In genomic region chr4:146132445-146132844, GRCh38 we compare ENCODE assay signal across 8 cellular contexts. TPM values are rescaled to one million over a fixed set of nuclear protein-coding genes. Genes with fewer than 3 reads are reported as not detected.
A peak's percentile ranks its signal among the peaks of the same experiment; 100 is the strongest.
DNase-seq lines count a peak whose midpoint lies in the region; ATAC-seq lines count a peak whose summit lies in the region.

No MANE protein-coding gene starts in this region.

- no peak overlapping the region for H3K4me3 Mint-ChIP-seq in activated T-cell treated with anti-CD3 and anti-CD28 coated beads, Interleukin-2, amount 50 U/mL, for 4 hours

- intact Hi-C loops in posterior vena cava (cut with DNase I), result no loop called here

- no peaks in the 10 kb centered on the region for H3K9me3 Mint-ChIP-seq in activated T-cell treated with anti-CD3 and anti-CD28 coated beads, Interleukin-2, amount 50 U/mL, for 4 hours

- ATAC-seq in GM19035 (IDR thresholded peaks at IDR 0.05; ENCODE audit: unreplicated experiment) (peak; percentile 100), HG02970 (IDR thresholded peaks at IDR 0.05; ENCODE audit: low FRiP score, unreplicated experiment) (peak; percentile 85)
- peak; percentile 94 to 96 for ATAC-seq in activated T-cell treated with anti-CD3 and anti-CD28 coated beads, Interleukin-2, amount 50 U/mL, for 4 hours

- peaks cover 7% of the 10 kb centered on the region for H3K4me1 Mint-ChIP-seq in activated T-cell treated with anti-CD3 and anti-CD28 coated beads, Interleukin-2, amount 50 U/mL, for 4 hours (ENCODE audit: low read depth)

- no peaks in the 10 kb centered on the region for H3K36me3 Mint-ChIP-seq in activated T-cell treated with anti-CD3 and anti-CD28 coated beads, Interleukin-2, amount 50 U/mL, for 4 hours (ENCODE audit: insufficient read depth)

- DNase-seq in A172 (ENCODE audit: low spot score) (peak; percentile 3), COLO668 (lab: John Stamatoyannopoulos, UW; ENCODE audit: unreplicated experiment) (no peak), posterior vena cava (ENCODE audit: low spot score) (no peak), SK-N-DZ (ENCODE audit: low spot score) (no peak), cortex of kidney (lab: John Stamatoyannopoulos, UW) (no peak)
- no peak for DNase-seq in activated T-cell treated with anti-CD3 and anti-CD28 coated beads, Interleukin-2, amount 50 U/mL, for 4 hours

- H3K27me3 Mint-ChIP-seq in activated T-cell treated with anti-CD3 and anti-CD28 coated beads, Interleukin-2, amount 50 U/mL, for 4 hours (ENCODE audit: low read depth), result peaks cover 25% of the 10 kb centered on the region

RNA-seq across cellular contexts. Expression of gene LSM6, which starts 43.1 kb away (rescaled TPM):
- total RNA-seq in A172 (2014; rRNA removed; shearing (Covaris generic)), result 77.5 and 99.4 TPM in 2 replicates
- total RNA-seq in activated T-cell treated with anti-CD3 and anti-CD28 coated beads, Interleukin-2, amount 50 U/mL, for 4 hours, result 10 to 100 TPM; 80.2 to 98.9 (median 85.6) TPM
- 10 to 100 TPM; 16.3 to 25.6 TPM for total RNA-seq in posterior vena cava
- polyA plus RNA-seq in SK-N-DZ (2014; cell fraction: cytosol; rRNA removed), result 109 and 126 TPM in 2 replicates
- 50.2 and 76.4 TPM in 2 replicates for polyA plus RNA-seq in SK-N-DZ (2014; cell fraction: nucleus; rRNA removed)
